In genomic region chr12:100574262-100575074, GRCh38 we compare ENCODE assay signal across 1 cellular context.
TF ChIP-seq lines count a peak whose summit lies in the region.

No MANE protein-coding gene starts in this region.

TF ChIP-seq in HEK293, 187 proteins besides CTCF, POLR2A, EP300 and RAD21 (continued from another document):
- TF ChIP-seq PRDM4 (tag by site-specific recombination; IDR thresholded peaks at IDR 0.05), result peak; percentile 3; the same call in 1 of the 2 replicates
- no peak for TF ChIP-seq ZNF658 (tag by site-specific recombination; IDR thresholded peaks at IDR 0.05)
- TF ChIP-seq SP3 (tag by site-specific recombination; IDR thresholded peaks at IDR 0.05), result peak; percentile 25
- TF ChIP-seq ZNF2 (tag by site-specific recombination; IDR thresholded peaks at IDR 0.05), result no peak
- TF ChIP-seq ZNF48 (tag by site-specific recombination; IDR thresholded peaks at IDR 0.05), result no peak
- no peak for TF ChIP-seq ZNF670 (tag by site-specific recombination; IDR thresholded peaks at IDR 0.05; ENCODE audit: low read depth)
- TF ChIP-seq INSM2 (tag by site-specific recombination; IDR thresholded peaks at IDR 0.05), result 0 out of 2 replicates have a peak, but pooled peaks have one; percentile 48
- peak; percentile 73 for TF ChIP-seq PRDM1 (tag by site-specific recombination; IDR thresholded peaks at IDR 0.05)
- peak; percentile 39; the same call in 1 of the 2 replicates for TF ChIP-seq KLF1 (tag by site-specific recombination; IDR thresholded peaks at IDR 0.05)
- 0 out of 2 replicates have a peak, but pooled peaks have one; percentile 35 for TF ChIP-seq TRIM28 (IDR thresholded peaks at IDR 0.05; ENCODE audit: borderline replicate concordance, low read length)
- TF ChIP-seq ZBTB6 (tag by site-specific recombination; IDR thresholded peaks at IDR 0.05), result peak; percentile 52; the same call in 1 of the 2 replicates
- TF ChIP-seq ZNF324 (tag by site-specific recombination; IDR thresholded peaks at IDR 0.05), result no peak
- no peak for TF ChIP-seq ZBTB8A (tag by site-specific recombination; IDR thresholded peaks at IDR 0.05)
- peak; percentile 87 for TF ChIP-seq ZFHX2 (tag by site-specific recombination; conservative IDR thresholded peaks at IDR 0.05)
- peak; percentile 61 for TF ChIP-seq ZNF394 (tag by site-specific recombination; IDR thresholded peaks at IDR 0.05; ENCODE audit: borderline replicate concordance)
- no peak; the same call in 1 of the 2 replicates for TF ChIP-seq IKZF3 (tag by site-specific recombination; IDR thresholded peaks at IDR 0.05)
